22 cellular contexts compared by ENCODE assay signal in genomic region chr4:157023941-157024340, GRCh38. TPM values are rescaled to one million over a fixed set of nuclear protein-coding genes. Genes with fewer than 3 reads are reported as not detected.
"Had no signal": no experiment of that assay in that cellular context is flagged by ENCODE, and none has a peak within 500 bp of the region (broad histone marks: within the 10 kb centered on the region; RNA-seq: fewer than 3 reads in every experiment).

No MANE protein-coding gene starts in this region.

- H3K27me3 Mint-ChIP-seq: activated B cell treated with CpG ODN at 0.5 μM for 24 hours; activated CD4-positive, alpha-beta T cell treated with anti-CD3 and anti-CD28 coated beads, Interleukin-2, amount 10 ng/mL, durations not matched to agents 24 days and 14 days; activated naive CD8-positive, alpha-beta T cell; T-helper 17 cell had no signal

- H3K9me3 Mint-ChIP-seq: activated B cell treated with CpG ODN at 0.5 μM for 24 hours; activated CD4-positive, alpha-beta T cell treated with anti-CD3 and anti-CD28 coated beads, Interleukin-2, amount 10 ng/mL, durations not matched to agents 24 days and 14 days had no signal

- H3K27ac ChIP-seq: brain microvascular endothelial cell had no signal

- H3K36me3 Mint-ChIP-seq: activated naive CD8-positive, alpha-beta T cell had no signal

- H3K4me1 Mint-ChIP-seq: activated B cell treated with CpG ODN at 0.5 μM for 24 hours; activated CD4-positive, alpha-beta T cell treated with anti-CD3 and anti-CD28 coated beads, Interleukin-2, amount 10 ng/mL, durations not matched to agents 24 days and 14 days; T-helper 17 cell had no signal

- H3K27me3 ChIP-seq: brain microvascular endothelial cell had no signal

- H3K27ac Mint-ChIP-seq: activated B cell treated with CpG ODN at 0.5 μM for 24 hours; activated CD4-positive, alpha-beta T cell treated with anti-CD3 and anti-CD28 coated beads, Interleukin-2, amount 10 ng/mL, durations not matched to agents 24 days and 14 days; activated naive CD4-positive, alpha-beta T cell treated with anti-CD3 and anti-CD28 coated beads for 36 hours; activated naive CD8-positive, alpha-beta T cell; T-helper 17 cell had no signal

- H3K4me3 Mint-ChIP-seq: activated B cell treated with CpG ODN at 0.5 μM for 24 hours; activated CD4-positive, alpha-beta T cell treated with anti-CD3 and anti-CD28 coated beads, Interleukin-2, amount 10 ng/mL, durations not matched to agents 24 days and 14 days; activated naive CD4-positive, alpha-beta T cell treated with anti-CD3 and anti-CD28 coated beads for 36 hours; activated naive CD8-positive, alpha-beta T cell; activated T-cell treated with anti-CD3 and anti-CD28 coated beads, Interleukin-2, amount 50 U/mL, for 4 hours; T-helper 17 cell had no signal

- H3K36me3 ChIP-seq: brain microvascular endothelial cell had no signal

- DNase-seq: activated B cell treated with CpG ODN at 0.5 μM for 24 hours; activated CD4-positive, alpha-beta T cell treated with anti-CD3 and anti-CD28 coated beads for 1 hour; activated CD4-positive, alpha-beta T cell treated with anti-CD3 and anti-CD28 coated beads, Interleukin-2, amount 10 ng/mL, durations not matched to agents 24 days and 14 days; activated CD4-positive, alpha-beta T cell treated with anti-CD3 and anti-CD28 coated beads, Interleukin-2, amount 50 U/mL, for 48 hours; activated CD8-positive, alpha-beta memory T cell treated with anti-CD3 and anti-CD28 coated beads for 24 hours; activated effector memory CD4-positive, alpha-beta T cell treated with anti-CD3 and anti-CD28 coated beads, Interleukin-2, amount 50 U/mL, for 16 hours; activated naive CD4-positive, alpha-beta T cell treated with anti-CD3 and anti-CD28 coated beads for 36 hours; activated T-cell treated with anti-CD3 and anti-CD28 coated beads, Interleukin-2, amount 50 U/mL, for 4 hours; amygdala; brain microvascular endothelial cell; cerebellar nuclear complex; NCI-H1105 treated with DMSO at 0.1 percent for 48 hours; NCI-H1436 treated with DMSO at 0.1 percent for 48 hours; NCI-H187; NCI-H2081 treated with DMSO at 0.1 percent for 48 hours; NCI-H446; NCI-H524; PC-3; SHP77 treated with DMSO at 0.1 percent for 48 hours; T-helper 17 cell; T-helper 9 cell had no signal

- ATAC-seq: activated T-cell treated with anti-CD3 and anti-CD28 coated beads, Interleukin-2, amount 50 U/mL, for 4 hours; PC-3; T-helper 17 cell had no signal

RNA-seq across cellular contexts. Expression of gene GLRB, which starts 52.0 kb away (rescaled TPM):
- total RNA-seq: activated B cell treated with CpG ODN at 0.5 μM for 24 hours; activated CD4-positive, alpha-beta T cell treated with anti-CD3 and anti-CD28 coated beads, Interleukin-2, amount 10 ng/mL, durations not matched to agents 24 days and 14 days; activated naive CD4-positive, alpha-beta T cell treated with anti-CD3 and anti-CD28 coated beads for 36 hours; activated T-cell treated with anti-CD3 and anti-CD28 coated beads, Interleukin-2, amount 50 U/mL, for 4 hours; T-helper 17 cell had no signal

RNA-seq across cellular contexts. Expression of gene PDGFC, which starts 52.3 kb away (rescaled TPM):
- total RNA-seq: activated B cell treated with CpG ODN at 0.5 μM for 24 hours; activated CD4-positive, alpha-beta T cell treated with anti-CD3 and anti-CD28 coated beads, Interleukin-2, amount 10 ng/mL, durations not matched to agents 24 days and 14 days; activated naive CD4-positive, alpha-beta T cell treated with anti-CD3 and anti-CD28 coated beads for 36 hours had no signal
